ENCODE assay signal across 8 cellular contexts in genomic region chr12:104456417-104456949, GRCh38. TPM values are rescaled to one million over a fixed set of nuclear protein-coding genes. Genes with fewer than 3 reads are reported as not detected.
DNase-seq lines count a peak whose midpoint lies in the region; ATAC-seq and TF ChIP-seq lines count a peak whose summit lies in the region.

TSS of gene CHST11 (plus strand) at chr12:104456948.

- peak within 1 kb of the TSS; percentile 97 for H3K4me3 Mint-ChIP-seq in T-helper 17 cell

- H3K4me1 Mint-ChIP-seq in T-helper 17 cell = peaks cover 30% of the 10 kb centered on the region

- ATAC-seq in HG02623 (IDR thresholded peaks at IDR 0.05; ENCODE audit: unreplicated experiment) (peak; percentile 69), T-helper 17 cell (peak; percentile 73), left ventricle myocardium superior (peak; percentile 93)

- H3K9me3 ChIP-seq in T-helper 17 cell (ENCODE audit: control insufficient read depth, low read length, poor library complexity, severe bottlenecking) = no peaks in the 10 kb centered on the region

- DNase-seq in GM10266 (ENCODE audit: extremely low spot score) (peak; percentile 94), NCI-H1417 (lab: John Stamatoyannopoulos, UW) (peak in 2 of 3 experiments; percentile 92), T-helper 17 cell (peak; percentile 51 to 72 (median 66)), amygdala (lab: John Stamatoyannopoulos, UW) (peak in 53 of 56 donors; percentile 9 to 89 (median 70)), left ventricle myocardium superior (peak; percentile 89), posterior vena cava (ENCODE audit: low spot score) (peak; percentile 97), ureter (ENCODE audit: low spot score) (peak; percentile 75)

- intact Hi-C loops in left ventricle myocardium superior (cut with micrococcal nuclease) = no loop called here
- intact Hi-C loops in posterior vena cava (cut with DNase I) = loop anchor here in 1 of 2 donors (10.0 kb wide), 1 partner anchor 138 kb away; no protein-coding TSS in a partner anchor

- H3K36me3 Mint-ChIP-seq in T-helper 17 cell (ENCODE audit: low read depth) = peaks cover 9% of the 10 kb centered on the region

- TF ChIP-seq CTCF in GM10266 (IDR thresholded peaks at IDR 0.05; ENCODE audit: control insufficient read depth, insufficient read depth, low read depth, missing control alignments) = peak; percentile 15

- H3K27ac Mint-ChIP-seq in T-helper 17 cell = peak within 1 kb of the TSS; percentile 99

- H3K27me3 Mint-ChIP-seq in T-helper 17 cell = no peaks in the 10 kb centered on the region

RNA-seq across cellular contexts. Expression of gene CHST11, which starts in this region (rescaled TPM):
- total RNA-seq in T-helper 17 cell (10 to 100 TPM; 76.6 to 78.3 TPM), left ventricle myocardium superior (3.4 TPM), posterior vena cava (10 to 100 TPM; 17.1 to 17.4 TPM), ureter (10.8 TPM)

Comparison
In these comparisons a context has a peak if more than half of its experiments do, and no peak if none do; other contexts are left out.
1. Peak in every context shown above with its lines: DNase-seq and ATAC-seq.